Comparison of ENCODE assay signal across 15 cellular contexts in the genomic region with DNA sequence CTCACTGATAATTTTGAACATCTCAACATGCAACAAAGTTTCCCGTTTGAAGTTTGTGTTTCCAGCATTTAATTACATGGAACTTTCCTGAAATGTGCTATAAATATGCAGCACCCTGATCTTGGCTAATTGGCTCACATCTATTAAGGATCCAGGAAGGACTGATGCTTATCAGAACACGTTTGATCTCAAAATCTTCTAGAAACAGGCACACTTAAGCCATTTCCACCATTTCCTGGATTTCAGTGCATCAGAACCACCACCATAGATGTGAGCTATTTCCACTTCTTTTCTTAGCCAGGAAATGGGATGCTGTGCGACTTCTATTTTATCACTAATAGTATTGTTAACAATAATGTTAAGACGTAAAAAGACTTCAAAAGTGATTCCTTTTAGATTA.
DNase-seq lines count a peak whose midpoint lies in the region; ATAC-seq, FAIRE-seq and TF ChIP-seq lines count a peak whose summit lies in the region.
"Had no signal": no experiment of that assay in that cellular context is flagged by ENCODE, and none has a peak within 500 bp of the region (broad histone marks: within the 10 kb centered on the region; RNA-seq: fewer than 3 reads in every experiment).

No MANE protein-coding gene starts in this region.

- TF ChIP-seq EP300 in HepG2 (IDR thresholded peaks at IDR 0.05; ENCODE audit: low read depth in 2 of 2, low read length in 2 of 2) = no peak
- no peak for TF ChIP-seq EP300 in HepG2 (CRISPR knock-in tag; IDR thresholded peaks at IDR 0.05; ENCODE audit: borderline replicate concordance)

- H3K27ac ChIP-seq in liver (ENCODE audit: low read depth in 1 of 2, low read length in 2 of 2) (no peak overlapping the region), HepG2 (ENCODE audit: extremely low read length, insufficient read depth, low read length) (no peak overlapping the region), ascending aorta (peak overlapping the region; percentile 71 to 72), parathyroid adenoma (peak overlapping the region; percentile 49)
- H3K27ac ChIP-seq: SJSA1 had no signal

- peaks cover 2% of the 10 kb centered on the region for H3K27me3 Mint-ChIP-seq in glutamatergic neuron (ENCODE audit: unreplicated experiment)

- H3K36me3 Mint-ChIP-seq in glutamatergic neuron (ENCODE audit: unreplicated experiment) = no peaks in the 10 kb centered on the region

- H3K36me3 ChIP-seq in liver (ENCODE audit: control insufficient read depth in 4 of 4, insufficient read depth in 3 of 4, low read depth in 1 of 4, low read length in 3 of 4) = no peaks in the 10 kb centered on the region
- peaks cover 0 to 6% of the 10 kb centered on the region in 2 experiments; a peak in 2 of 5 replicates for H3K36me3 ChIP-seq in HepG2 (replicated peaks in 1 of 2; ENCODE audit: control insufficient read depth in 1 of 2, insufficient read depth in 2 of 2, low read length in 2 of 2)
- no peaks in the 10 kb centered on the region for H3K36me3 ChIP-seq in ascending aorta
- H3K36me3 ChIP-seq in parathyroid adenoma (ENCODE audit: control insufficient read depth, insufficient read depth, low read length) = no peaks in the 10 kb centered on the region
- H3K36me3 ChIP-seq: SJSA1 had no signal

- H3K27me3 ChIP-seq in liver (ENCODE audit: control insufficient read depth in 4 of 4, insufficient read depth in 4 of 4, low read length in 3 of 4) (no peaks in the 10 kb centered on the region), HepG2 (ENCODE audit: control insufficient read depth in 1 of 2, insufficient read depth in 2 of 2, low read length in 2 of 2) (no peaks in the 10 kb centered on the region), ascending aorta (no peaks in the 10 kb centered on the region), parathyroid adenoma (ENCODE audit: control insufficient read depth, insufficient read depth, low read length) (no peaks in the 10 kb centered on the region)
- H3K27me3 ChIP-seq: SJSA1 had no signal

- H3K4me1 ChIP-seq in liver (ENCODE audit: control insufficient read depth in 4 of 4, insufficient read depth in 4 of 4, low read length in 3 of 4) (peaks cover 0 to 9% (median 2%) of the 10 kb centered on the region in 4 donors), HepG2 (ENCODE audit: insufficient read depth, low read length) (no peaks in the 10 kb centered on the region), ascending aorta (peaks cover 0 to 31% of the 10 kb centered on the region in 2 donors), parathyroid adenoma (peaks cover 12% of the 10 kb centered on the region)
- H3K4me1 ChIP-seq: SJSA1 had no signal

- H3K4me3 ChIP-seq in liver (ENCODE audit: low read depth in 1 of 3, low read length in 3 of 3) (no peak overlapping the region), HepG2 (replicated peaks in 1 of 3; ENCODE audit: insufficient read depth in 1 of 3, low read depth in 2 of 3, low read length in 3 of 3) (no peak overlapping the region), ascending aorta (no peak overlapping the region), parathyroid adenoma (ENCODE audit: low read depth, low read length) (no peak overlapping the region)
- H3K4me3 ChIP-seq: SJSA1 had no signal

- H2AFZ ChIP-seq in HepG2 (ENCODE audit: low read length) (no peak overlapping the region), parathyroid adenoma (no peak overlapping the region)

- in situ Hi-C loops in HepG2 (cut with HindIII; ENCODE audit: extremely low pct_ligation_motif_present, low pct_unique_long_range_greater_than_20kb) = no loop called here

- no peak for TF ChIP-seq RAD21 in liver (IDR thresholded peaks at IDR 0.05)
- no peak for TF ChIP-seq RAD21 in HepG2 (CRISPR knock-in tag; IDR thresholded peaks at IDR 0.05)

- no peak overlapping the region for H3K27ac Mint-ChIP-seq in glutamatergic neuron (ENCODE audit: unreplicated experiment)
- H3K27ac Mint-ChIP-seq: CD4-positive, alpha-beta T cell had no signal

- H3K9ac ChIP-seq in liver (ENCODE audit: low read depth in 1 of 2, low read length in 2 of 2) = no peak overlapping the region
- no peak overlapping the region for H3K9ac ChIP-seq in HepG2 (ENCODE audit: insufficient read depth, low read depth, low read length)
- no peak overlapping the region for H3K9ac ChIP-seq in parathyroid adenoma

- no peak for TF ChIP-seq POLR2A in HepG2 (IDR thresholded peaks at IDR 0.05; ENCODE audit: insufficient read depth in 1 of 2, low read depth in 2 of 2, low read length in 2 of 2)

- CTCF ChIA-PET in HepG2 (lab: Yijun Ruan, JAX; ENCODE audit: low intra/inter-chr PET ratio, low total read pairs) = no interaction called here

- no peak overlapping the region for H3K4me2 ChIP-seq in HepG2 (ENCODE audit: low read depth, low read length)
- no peak overlapping the region for H3K4me2 ChIP-seq in parathyroid adenoma (ENCODE audit: low read length)

- BruUV-seq in HepG2 (replicated peaks; lab: Mats Ljungman, UMichigan) = no TSS peak

- no peak for ATAC-seq in HepG2

- no peaks in the 10 kb centered on the region for H3K79me2 ChIP-seq in HepG2 (ENCODE audit: insufficient read depth, low read length)
- H3K79me2 ChIP-seq in parathyroid adenoma = peaks cover 3% of the 10 kb centered on the region

- H3K9me3 ChIP-seq in liver (ENCODE audit: control insufficient read depth in 4 of 4, low read length in 3 of 4) (no peaks in the 10 kb centered on the region), HepG2 (ENCODE audit: low read length) (no peaks in the 10 kb centered on the region), ascending aorta (no peaks in the 10 kb centered on the region), parathyroid adenoma (ENCODE audit: control insufficient read depth, low read length) (no peaks in the 10 kb centered on the region)
- H3K9me3 ChIP-seq: SJSA1 had no signal

- POLR2A ChIA-PET in HepG2 (lab: Yijun Ruan, JAX) = no interaction called here

- no peak for FAIRE-seq in HepG2 (lab: Jason Lieb, UNC)

- 63% methylated on average over 4 of the region's 4 CpGs for WGBS in liver
- WGBS in HepG2 (ENCODE audit: low lambda C conversion rate) = 96% methylated on average over 4 of the region's 4 CpGs

- H3K9me3 Mint-ChIP-seq in glutamatergic neuron (ENCODE audit: unreplicated experiment) = peaks cover 3% of the 10 kb centered on the region
- H3K9me3 Mint-ChIP-seq: CD4-positive, alpha-beta T cell had no signal

- DNase-seq in HepG2 (ENCODE audit: low spot score) = no peak
- DNase-seq in ascending aorta (ENCODE audit: low spot score in 2 of 2) = no peak
- DNase-seq in midbrain (lab: John Stamatoyannopoulos, UW) = no peak
- DNase-seq in RKO (ENCODE audit: low spot score) = no peak
- DNase-seq in glutamatergic neuron = no peak
- DNase-seq: CD4-positive, alpha-beta T cell; COR-L47; DMS79; H7; KG1; NCI-H1105; NCI-H2227 treated with DMSO at 0.1 percent for 48 hours had no signal

- H4K20me1 ChIP-seq in HepG2 (ENCODE audit: insufficient read depth, low read length) = 0 out of 2 replicates have a peak, but pooled peaks cover 2% of the 10 kb centered on the region

- TF ChIP-seq CTCF in liver (IDR thresholded peaks at IDR 0.05; ENCODE audit: low read depth, low read length, missing input control) (no peak), HepG2 (CRISPR knock-in tag; IDR thresholded peaks at IDR 0.05) (no peak), ascending aorta (IDR thresholded peaks at IDR 0.05) (no peak), parathyroid adenoma (IDR thresholded peaks at IDR 0.05) (no peak), glutamatergic neuron (IDR thresholded peaks at IDR 0.05; ENCODE audit: partially characterized antibody, unreplicated experiment) (no peak)

- no peak overlapping the region for H3K4me3 Mint-ChIP-seq in glutamatergic neuron (ENCODE audit: unreplicated experiment)
- H3K4me3 Mint-ChIP-seq: CD4-positive, alpha-beta T cell had no signal

- intact Hi-C loops in HepG2 (cut with micrococcal nuclease; ENCODE audit: unreplicated experiment) (no loop called here), ascending aorta (cut with DNase I) (loop anchor here (5.0 kb wide), 1 partner anchor 43 kb away; no protein-coding TSS in a partner anchor)

- no peaks in the 10 kb centered on the region for H3K4me1 Mint-ChIP-seq in glutamatergic neuron (ENCODE audit: low read depth, unreplicated experiment)

TF ChIP-seq in liver, 16 proteins besides CTCF, POLR2A, EP300 and RAD21:
- TF ChIP-seq, protein P1, sequence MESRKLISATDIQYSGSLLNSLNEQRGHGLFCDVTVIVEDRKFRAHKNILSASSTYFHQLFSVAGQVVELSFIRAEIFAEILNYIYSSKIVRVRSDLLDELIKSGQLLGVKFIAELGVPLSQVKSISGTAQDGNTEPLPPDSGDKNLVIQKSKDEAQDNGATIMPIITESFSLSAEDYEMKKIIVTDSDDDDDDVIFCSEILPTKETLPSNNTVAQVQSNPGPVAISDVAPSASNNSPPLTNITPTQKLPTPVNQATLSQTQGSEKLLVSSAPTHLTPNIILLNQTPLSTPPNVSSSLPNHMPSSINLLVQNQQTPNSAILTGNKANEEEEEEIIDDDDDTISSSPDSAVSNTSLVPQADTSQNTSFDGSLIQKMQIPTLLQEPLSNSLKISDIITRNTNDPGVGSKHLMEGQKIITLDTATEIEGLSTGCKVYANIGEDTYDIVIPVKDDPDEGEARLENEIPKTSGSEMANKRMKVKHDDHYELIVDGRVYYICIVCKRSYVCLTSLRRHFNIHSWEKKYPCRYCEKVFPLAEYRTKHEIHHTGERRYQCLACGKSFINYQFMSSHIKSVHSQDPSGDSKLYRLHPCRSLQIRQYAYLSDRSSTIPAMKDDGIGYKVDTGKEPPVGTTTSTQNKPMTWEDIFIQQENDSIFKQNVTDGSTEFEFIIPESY (IDR thresholded peaks at IDR 0.05) = no peak
- TF ChIP-seq NR2F2 (IDR thresholded peaks at IDR 0.05) = peak; percentile 42

TF ChIP-seq in HepG2, 621 proteins besides CTCF, POLR2A, EP300 and RAD21 (continues in another document):
- TF ChIP-seq SALL1 (CRISPR knock-in tag; IDR thresholded peaks at IDR 0.05) = no peak

Comparison
In these comparisons a context has a peak if more than half of its experiments do, and no peak if none do; other contexts are left out.
1. H3K27ac ChIP-seq: peak in ascending aorta (2 of 2) and parathyroid adenoma (single experiment); none in liver (0 of 2) and HepG2 (single experiment).